In the genomic region with DNA sequence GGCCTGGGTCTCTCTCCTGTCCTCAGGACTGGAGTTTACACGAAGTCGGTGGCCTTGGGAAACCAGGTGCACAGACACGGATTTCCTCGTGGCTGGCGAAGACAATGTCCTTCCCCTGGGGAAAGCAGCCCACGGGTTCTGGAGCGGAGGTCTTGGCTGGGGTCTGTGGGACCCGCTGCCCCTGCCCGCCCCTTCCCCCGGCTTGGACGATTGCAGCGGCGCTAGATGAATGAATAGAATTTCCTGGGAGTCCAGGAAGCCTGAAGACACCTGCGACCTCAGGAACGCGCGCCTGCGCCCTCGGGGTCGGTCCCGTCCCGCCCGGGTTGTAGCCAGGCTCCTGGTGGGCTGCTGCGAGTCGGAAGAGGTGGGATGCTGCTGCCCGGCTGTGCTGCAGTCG, we compare ENCODE assay signal across 27 cellular contexts.
"Had no signal": no experiment of that assay in that cellular context is flagged by ENCODE, and none has a peak within 500 bp of the region (broad histone marks: within the 10 kb centered on the region; RNA-seq: fewer than 3 reads in every experiment).

No MANE protein-coding gene starts in this region.

- H3K27me3 Mint-ChIP-seq: natural killer cell treated with Interleukin-12 subunit alpha and Interleukin-12 subunit beta and Interleukin-15 and Interleukin-18, amount 100 ng/mL, for 72 hours had no signal

- H3K4me3 Mint-ChIP-seq: endodermal cell; immature natural killer cell; natural killer cell treated with Interleukin-12 subunit alpha and Interleukin-12 subunit beta and Interleukin-15 and Interleukin-18, amount 100 ng/mL, for 72 hours; neural progenitor cell had no signal

- ATAC-seq: heart right ventricle; left cardiac atrium; natural killer cell treated with Interleukin-12 subunit alpha and Interleukin-12 subunit beta and Interleukin-15 and Interleukin-18, amount 100 ng/mL, for 72 hours; psoas muscle; stimulated activated naive CD8-positive, alpha-beta T cell treated with anti-CD3 and anti-CD28 coated beads, Interleukin-15, Interleukin-2, amounts not matched to agents 100 U/mL and 50 U/mL, for 24 hours; upper lobe of right lung had no signal

- H3K27me3 ChIP-seq: cardiac muscle cell, colonic mucosa, heart right ventricle, neural progenitor cell, suprapubic skin, tibial artery, upper lobe of right lung had no signal

- DNase-seq: cerebellar nuclear complex; colonic mucosa; dermis blood vessel endothelial cell; effector CD4-positive, alpha-beta T cell; endodermal cell; erythroblast; foreskin melanocyte; heart right ventricle; immature natural killer cell; left cardiac atrium; left ventricle myocardium inferior; mesenchymal stem cell; midbrain; occipital lobe; retina; small intestine; stimulated activated CD4-positive, alpha-beta T cell treated with anti-CD3 and anti-CD28 coated beads, Interleukin-2, amount 100 ng/mL, for 48 hours; stimulated activated naive CD8-positive, alpha-beta T cell treated with anti-CD3 and anti-CD28 coated beads, Interleukin-15, Interleukin-2, amounts not matched to agents 100 U/mL and 50 U/mL, for 24 hours; upper lobe of right lung had no signal

- H3K9me3 Mint-ChIP-seq: endodermal cell; natural killer cell treated with Interleukin-12 subunit alpha and Interleukin-12 subunit beta and Interleukin-15 and Interleukin-18, amount 100 ng/mL, for 72 hours; neural progenitor cell had no signal

- H3K4me3 ChIP-seq: cardiac muscle cell, colonic mucosa, left ventricle myocardium inferior, lung, neural progenitor cell, psoas muscle, suprapubic skin, tibial artery, upper lobe of right lung had no signal

- H2AFZ ChIP-seq: neural progenitor cell, parathyroid adenoma had no signal

- H3K4me1 Mint-ChIP-seq: endodermal cell, immature natural killer cell, neural progenitor cell had no signal

- H3K9me3 ChIP-seq: colonic mucosa, heart right ventricle, left ventricle myocardium inferior, psoas muscle, suprapubic skin, tibial artery, upper lobe of right lung had no signal

- H3K4me2 ChIP-seq: neural progenitor cell had no signal

- H3K36me3 Mint-ChIP-seq: neural progenitor cell had no signal

- H3K36me3 ChIP-seq: cardiac muscle cell, colonic mucosa, heart right ventricle, left ventricle myocardium inferior, neural progenitor cell, suprapubic skin, tibial artery, upper lobe of right lung had no signal

- H3K27ac ChIP-seq: cardiac muscle cell, colonic mucosa, heart right ventricle, left ventricle myocardium inferior, neural progenitor cell, parathyroid adenoma, psoas muscle, suprapubic skin, tibial artery, upper lobe of right lung had no signal

- H3K27ac Mint-ChIP-seq: endodermal cell; immature natural killer cell; natural killer cell treated with Interleukin-12 subunit alpha and Interleukin-12 subunit beta and Interleukin-15 and Interleukin-18, amount 100 ng/mL, for 72 hours; neural progenitor cell had no signal

- H3K4me1 ChIP-seq: colonic mucosa, heart right ventricle, left ventricle myocardium inferior, neural progenitor cell, parathyroid adenoma, psoas muscle, suprapubic skin, tibial artery, upper lobe of right lung had no signal

- H3K9ac ChIP-seq: neural progenitor cell, parathyroid adenoma had no signal
